Comparison of ENCODE assay signal across 3 cellular contexts in genomic region chr2:110425725-110426124, GRCh38. TPM values are rescaled to one million over a fixed set of nuclear protein-coding genes. Genes with fewer than 3 reads are reported as not detected.
"Had no signal": no experiment of that assay in that cellular context is flagged by ENCODE, and none has a peak within 500 bp of the region (broad histone marks: within the 10 kb centered on the region; RNA-seq: fewer than 3 reads in every experiment).

No MANE protein-coding gene starts in this region.

RNA-seq across cellular contexts. Expression of gene LIMS4, which starts 46.9 kb away (rescaled TPM):
- total RNA-seq: activated CD4-positive, alpha-beta T cell treated with anti-CD3 and anti-CD28 coated beads, Interleukin-2, amount 10 ng/mL, durations not matched to agents 24 days and 14 days; activated CD4-positive, alpha-beta T cell treated with anti-CD3 and anti-CD28 coated beads, Interleukin-2, amount 10 ng/mL, durations not matched to agents 7 days and 5 days; WTC11 had no signal
